In genomic region chrX:30812326-30812725, GRCh38 we compare ENCODE assay signal across 10 cellular contexts.
DNase-seq lines count a peak whose midpoint lies in the region; ATAC-seq and TF ChIP-seq lines count a peak whose summit lies in the region.
"Had no signal": no experiment of that assay in that cellular context is flagged by ENCODE, and none has a peak within 500 bp of the region (broad histone marks: within the 10 kb centered on the region; RNA-seq: fewer than 3 reads in every experiment).

No MANE protein-coding gene starts in this region.

- H3K79me1 ChIP-seq in H9 (ENCODE audit: insufficient read depth, low read depth, low read length, poor library complexity, severe bottlenecking): no peaks in the 10 kb centered on the region

- WGBS in H9 (ENCODE audit: extremely low coverage, insufficient read length, low lambda C conversion rate): no CpG with 5 or more reads among the region's 1 CpG

- H3K36me3 Mint-ChIP-seq in H9 (ENCODE audit: insufficient read depth in 1 of 3, low read depth in 3 of 3): peaks cover 0 to 1% (median 0%) of the 10 kb centered on the region in 3 experiments; a peak in 2 of 7 replicates
- no peaks in the 10 kb centered on the region for H3K36me3 Mint-ChIP-seq in activated T-cell treated with anti-CD3 and anti-CD28 coated beads, Interleukin-2, amount 50 U/mL, for 24 hours (ENCODE audit: low read depth)

- no peaks in the 10 kb centered on the region for H3K9me3 ChIP-seq in H9 (ENCODE audit: control insufficient read depth, low read depth, low read length)

- H4K8ac ChIP-seq in H9 (replicated peaks; ENCODE audit: insufficient read length, low read depth, low read length): no peak overlapping the region

- no peak overlapping the region for H4K5ac ChIP-seq in H9 (ENCODE audit: insufficient read length, low read depth, low read length)

- no peaks in the 10 kb centered on the region for H3K27me3 Mint-ChIP-seq in H9 (ENCODE audit: low read depth)
- H3K27me3 Mint-ChIP-seq in activated T-cell treated with anti-CD3 and anti-CD28 coated beads, Interleukin-2, amount 50 U/mL, for 24 hours: peaks cover 24% of the 10 kb centered on the region

- H3K27ac ChIP-seq in H9 (ENCODE audit: insufficient read length, low read depth, low read length): no peak overlapping the region

- no peak overlapping the region for H3K4ac ChIP-seq in H9 (ENCODE audit: low read depth, low read length)

- H3K4me2 ChIP-seq in H9 (ENCODE audit: insufficient read depth, insufficient read length, low read length): no peak overlapping the region

- no peak overlapping the region for H2BK15ac ChIP-seq in H9 (ENCODE audit: low read depth, low read length)

- no peak overlapping the region for H3K23ac ChIP-seq in H9 (ENCODE audit: insufficient read length, low read depth, low read length)

- TF ChIP-seq CTCF in H9 (conservative IDR thresholded peaks at IDR 0.05): no peak

- no peak overlapping the region for H3K56ac ChIP-seq in H9 (ENCODE audit: insufficient read length, low read depth, low read length)

- H3K79me2 ChIP-seq in H9 (ENCODE audit: insufficient read depth, low read length): no peaks in the 10 kb centered on the region

- H3T11ph ChIP-seq in H9 (ENCODE audit: low read length): no peak overlapping the region

- no peak overlapping the region for H3K9ac ChIP-seq in H9 (ENCODE audit: extremely low read depth, insufficient read length, low read length)

- H3K4me1 ChIP-seq in H9 (ENCODE audit: insufficient read depth, low read length): no peaks in the 10 kb centered on the region

- H3K14ac ChIP-seq in H9 (ENCODE audit: insufficient read depth, low read length): no peak overlapping the region

- ATAC-seq in GM19397 (IDR thresholded peaks at IDR 0.05; ENCODE audit: unreplicated experiment): peak; percentile 96
- ATAC-seq in HG02884 (IDR thresholded peaks at IDR 0.05; ENCODE audit: unreplicated experiment): peak; percentile 95
- ATAC-seq in HG03575 (IDR thresholded peaks at IDR 0.05; ENCODE audit: extremely low read depth, insufficient number of reproducible peaks, low FRiP score, unreplicated experiment): peak; percentile 99

- H3K9me3 Mint-ChIP-seq in H9: peaks cover 50 to 57% of the 10 kb centered on the region in 2 experiments
- no peaks in the 10 kb centered on the region for H3K9me3 Mint-ChIP-seq in activated T-cell treated with anti-CD3 and anti-CD28 coated beads, Interleukin-2, amount 50 U/mL, for 24 hours

- no peaks in the 10 kb centered on the region for H3K23me2 ChIP-seq in H9 (ENCODE audit: insufficient read length, low read depth, low read length, poor library complexity, severe bottlenecking)

- H2AK5ac ChIP-seq in H9 (ENCODE audit: insufficient read length, low read length): no peak overlapping the region

- H4K20me1 ChIP-seq in H9 (ENCODE audit: control insufficient read depth, insufficient read depth, insufficient read length): no peaks in the 10 kb centered on the region

- H3K4me3 Mint-ChIP-seq in H9: no peak overlapping the region
- H3K4me3 Mint-ChIP-seq in activated T-cell treated with anti-CD3 and anti-CD28 coated beads, Interleukin-2, amount 50 U/mL, for 24 hours: no peak overlapping the region

- peaks cover 2 to 3% of the 10 kb centered on the region in 2 experiments; a peak in 1 of 4 replicates for H3K4me1 Mint-ChIP-seq in H9
- H3K4me1 Mint-ChIP-seq in activated T-cell treated with anti-CD3 and anti-CD28 coated beads, Interleukin-2, amount 50 U/mL, for 24 hours (ENCODE audit: low read depth): no peaks in the 10 kb centered on the region

- no peak overlapping the region for H2BK120ac ChIP-seq in H9 (ENCODE audit: low read depth, low read length, poor library complexity, severe bottlenecking)

- H2BK20ac ChIP-seq in H9 (ENCODE audit: low read depth, low read length, poor library complexity, severe bottlenecking): no peak overlapping the region

- no peak overlapping the region for H2BK12ac ChIP-seq in H9 (ENCODE audit: insufficient read length, low read depth, low read length)

- no peak overlapping the region for H3K27ac Mint-ChIP-seq in H9
- no peak overlapping the region for H3K27ac Mint-ChIP-seq in activated T-cell treated with anti-CD3 and anti-CD28 coated beads, Interleukin-2, amount 50 U/mL, for 24 hours

- H4K91ac ChIP-seq in H9 (ENCODE audit: insufficient read length, low read depth, low read length): no peak overlapping the region

- no peaks in the 10 kb centered on the region for H3K27me3 ChIP-seq in H9 (ENCODE audit: insufficient read depth, low read length)

- H2BK5ac ChIP-seq in H9 (ENCODE audit: insufficient read length, low read length): no peak overlapping the region

- H3K18ac ChIP-seq in H9 (ENCODE audit: insufficient read length, low read depth, low read length): no peak overlapping the region

- no peak overlapping the region for H2AFZ ChIP-seq in H9 (ENCODE audit: low read length)

- DNase-seq in CD1c-positive myeloid dendritic cell (ENCODE audit: extremely low spot score): peak; percentile 5
- no peak for DNase-seq in activated CD8-positive, alpha-beta memory T cell treated with anti-CD3 and anti-CD28 coated beads, Interleukin-2, amount 50 U/mL, for 48 hours
- DNase-seq in H9: no peak
- DNase-seq in activated T-cell treated with anti-CD3 and anti-CD28 coated beads, Interleukin-2, amount 50 U/mL, for 24 hours: no peak
- DNase-seq in HuH-7.5 (ENCODE audit: low spot score): no peak
- DNase-seq: NCI-H1694 treated with DMSO at 0.1 percent for 48 hours, Right ventricle myocardium superior had no signal
